In genomic region chr20:43716123-43716522, GRCh38 we compare ENCODE assay signal across 35 cellular contexts. TPM values are rescaled to one million over a fixed set of nuclear protein-coding genes. Genes with fewer than 3 reads are reported as not detected.
"Had no signal": no experiment of that assay in that cellular context is flagged by ENCODE, and none has a peak within 500 bp of the region (broad histone marks: within the 10 kb centered on the region; RNA-seq: fewer than 3 reads in every experiment).

No MANE protein-coding gene starts in this region.

- H3K27me3 Mint-ChIP-seq: activated CD4-positive, alpha-beta memory T cell treated with anti-CD3 and anti-CD28 coated beads, Interleukin-2, amount 10 ng/mL, durations not matched to agents 7 days and 5 days; activated CD8-positive, alpha-beta memory T cell treated with anti-CD3 and anti-CD28 coated beads, Interleukin-2, amount 10 ng/mL, durations not matched to agents 7 days and 5 days; activated naive CD8-positive, alpha-beta T cell treated with anti-CD3 and anti-CD28 coated beads for 36 hours; activated T-helper 17 cell treated with anti-CD3 and anti-CD28 coated beads, Interleukin-2, amount 50 U/mL, for 72 hours had no signal

- ATAC-seq: activated CD8-positive, alpha-beta memory T cell treated with anti-CD3 and anti-CD28 coated beads, Interleukin-2, amount 10 ng/mL, durations not matched to agents 7 days and 5 days; activated T-cell treated with anti-CD3 and anti-CD28 coated beads, Interleukin-2, amount 50 U/mL, for 72 hours; activated T-helper 17 cell treated with anti-CD3 and anti-CD28 coated beads, Interleukin-2, amount 50 U/mL, for 72 hours; PC-3; Right ventricle myocardium inferior had no signal

- H3K9me3 ChIP-seq: ascending aorta had no signal

- H3K4me1 ChIP-seq: ascending aorta had no signal

- H3K36me3 ChIP-seq: ascending aorta had no signal

- DNase-seq: activated CD4-positive, alpha-beta memory T cell treated with anti-CD3 and anti-CD28 coated beads, Interleukin-2, amount 10 ng/mL, durations not matched to agents 7 days and 5 days; activated CD4-positive, alpha-beta T cell treated with anti-CD3 and anti-CD28 coated beads for 1 hour; activated CD4-positive, alpha-beta T cell treated with anti-CD3 and anti-CD28 coated beads for 48 hours; activated CD4-positive, CD25-positive, alpha-beta regulatory T cell; activated CD8-positive, alpha-beta memory T cell treated with anti-CD3 and anti-CD28 coated beads for 24 hours; activated CD8-positive, alpha-beta memory T cell treated with anti-CD3 and anti-CD28 coated beads, Interleukin-2, amount 10 ng/mL, durations not matched to agents 7 days and 5 days; activated CD8-positive, alpha-beta memory T cell treated with anti-CD3 and anti-CD28 coated beads, Interleukin-2, amount 50 U/mL, for 48 hours; activated effector memory CD4-positive, alpha-beta T cell treated with anti-CD3 and anti-CD28 coated beads, Interleukin-2, amount 50 U/mL, for 16 hours; activated naive CD4-positive, alpha-beta T cell; activated naive CD4-positive, alpha-beta T cell treated with anti-CD3 and anti-CD28 coated beads, Interleukin-2, amount 50 U/mL, for 16 hours; activated naive CD8-positive, alpha-beta T cell treated with anti-CD3 and anti-CD28 coated beads for 36 hours; activated T-cell treated with anti-CD3 and anti-CD28 coated beads, Interleukin-2, amount 50 U/mL, for 72 hours; amygdala; NCI-H1105; NCI-H1417 treated with DMSO at 0.1 percent for 48 hours; NCI-H187 treated with DMSO at 0.1 percent for 48 hours; NCI-H2081; NCI-H2171 treated with DMSO at 0.1 percent for 48 hours; NCI-H226; NCI-H446 treated with DMSO at 0.1 percent for 48 hours; NCI-H524; PC-3; SW 1271; T-helper 1 cell; T-helper 2 cell; T-helper 9 cell; WERI-Rb-1 had no signal

- FAIRE-seq: RCC 7860 had no signal

- H3K27ac ChIP-seq: ascending aorta, RWPE1, WERI-Rb-1 had no signal

- H3K4me1 Mint-ChIP-seq: activated CD4-positive, alpha-beta memory T cell treated with anti-CD3 and anti-CD28 coated beads, Interleukin-2, amount 10 ng/mL, durations not matched to agents 7 days and 5 days; activated CD8-positive, alpha-beta memory T cell treated with anti-CD3 and anti-CD28 coated beads, Interleukin-2, amount 10 ng/mL, durations not matched to agents 7 days and 5 days; activated T-helper 17 cell treated with anti-CD3 and anti-CD28 coated beads, Interleukin-2, amount 50 U/mL, for 72 hours had no signal

- H3K4me3 Mint-ChIP-seq: activated CD4-positive, alpha-beta memory T cell treated with anti-CD3 and anti-CD28 coated beads, Interleukin-2, amount 10 ng/mL, durations not matched to agents 7 days and 5 days; activated CD8-positive, alpha-beta memory T cell treated with anti-CD3 and anti-CD28 coated beads, Interleukin-2, amount 10 ng/mL, durations not matched to agents 7 days and 5 days; activated naive CD8-positive, alpha-beta T cell treated with anti-CD3 and anti-CD28 coated beads for 36 hours; activated T-cell treated with anti-CD3 and anti-CD28 coated beads, Interleukin-2, amount 50 U/mL, for 72 hours; activated T-helper 17 cell treated with anti-CD3 and anti-CD28 coated beads, Interleukin-2, amount 50 U/mL, for 72 hours had no signal

- H3K4me3 ChIP-seq: ascending aorta had no signal

- H3K27ac Mint-ChIP-seq: activated CD4-positive, alpha-beta memory T cell treated with anti-CD3 and anti-CD28 coated beads, Interleukin-2, amount 10 ng/mL, durations not matched to agents 7 days and 5 days; activated CD8-positive, alpha-beta memory T cell treated with anti-CD3 and anti-CD28 coated beads, Interleukin-2, amount 10 ng/mL, durations not matched to agents 7 days and 5 days; activated naive CD8-positive, alpha-beta T cell treated with anti-CD3 and anti-CD28 coated beads for 36 hours; activated T-cell treated with anti-CD3 and anti-CD28 coated beads, Interleukin-2, amount 50 U/mL, for 72 hours; activated T-helper 17 cell treated with anti-CD3 and anti-CD28 coated beads, Interleukin-2, amount 50 U/mL, for 72 hours had no signal

- H3K27me3 ChIP-seq: ascending aorta had no signal

- H3K9me3 Mint-ChIP-seq: activated CD4-positive, alpha-beta memory T cell treated with anti-CD3 and anti-CD28 coated beads, Interleukin-2, amount 10 ng/mL, durations not matched to agents 7 days and 5 days; activated naive CD8-positive, alpha-beta T cell treated with anti-CD3 and anti-CD28 coated beads for 36 hours; activated T-helper 17 cell treated with anti-CD3 and anti-CD28 coated beads, Interleukin-2, amount 50 U/mL, for 72 hours had no signal

RNA-seq across cellular contexts. Expression of gene GTSF1L, which starts 10.7 kb away (rescaled TPM):
- total RNA-seq: activated CD4-positive, alpha-beta memory T cell treated with anti-CD3 and anti-CD28 coated beads, Interleukin-2, amount 10 ng/mL, durations not matched to agents 7 days and 5 days; activated naive CD8-positive, alpha-beta T cell treated with anti-CD3 and anti-CD28 coated beads for 36 hours; activated T-cell treated with anti-CD3 and anti-CD28 coated beads, Interleukin-2, amount 50 U/mL, for 72 hours; activated T-helper 17 cell treated with anti-CD3 and anti-CD28 coated beads, Interleukin-2, amount 50 U/mL, for 72 hours; ascending aorta; cardiac septum; M059J; PC-3; Right ventricle myocardium inferior had no signal
- polyA plus RNA-seq: adipose tissue had no signal

RNA-seq across cellular contexts. Expression of gene MYBL2, which starts 49.2 kb away (rescaled TPM):
- total RNA-seq: ascending aorta had no signal
